Comparison of ENCODE assay signal across 1 cellular context in genomic region chr17:2060681-2061440, GRCh38.
TF ChIP-seq lines count a peak whose summit lies in the region.

No MANE protein-coding gene starts in this region.

TF ChIP-seq in SK-N-SH, 30 proteins besides CTCF, POLR2A, EP300 and RAD21 (continued from another document):
- TF ChIP-seq ZBTB33 (IDR thresholded peaks at IDR 0.05; ENCODE audit: borderline replicate concordance, low read depth) (no peak), NRF1 (IDR thresholded peaks at IDR 0.05; ENCODE audit: low read depth, low read length) (no peak), FOXJ3 (CRISPR knock-in tag; IDR thresholded peaks at IDR 0.05) (no peak), CHD2 (IDR thresholded peaks at IDR 0.05; ENCODE audit: low read length, partially characterized antibody) (no peak), TEAD4 (IDR thresholded peaks at IDR 0.05; ENCODE audit: borderline replicate concordance, insufficient read depth) (no peak), JUND (IDR thresholded peaks at IDR 0.05) (no peak), RCOR1 (IDR thresholded peaks at IDR 0.05; ENCODE audit: low read length) (no peak)
TF ChIP-seq in SK-N-SH: peak in this region for 0.
